In genomic region chr7:91164531-91164930, GRCh38 we compare ENCODE assay signal across 18 cellular contexts.
DNase-seq lines count a peak whose midpoint lies in the region; ATAC-seq and TF ChIP-seq lines count a peak whose summit lies in the region.
"Had no signal": no experiment of that assay in that cellular context is flagged by ENCODE, and none has a peak within 500 bp of the region (broad histone marks: within the 10 kb centered on the region; RNA-seq: fewer than 3 reads in every experiment).

No MANE protein-coding gene starts in this region.

- H3K4me1 ChIP-seq in BLaER1 (peaks cover 20% of the 10 kb centered on the region), RWPE2 (ENCODE audit: insufficient read depth, poor library complexity, severe bottlenecking) (peaks cover 20% of the 10 kb centered on the region)
- H3K4me1 ChIP-seq in CD4-positive, alpha-beta memory T cell (ENCODE audit: insufficient read depth, low read length), result no peaks in the 10 kb centered on the region

- H3K27me3 ChIP-seq in BLaER1 (no peaks in the 10 kb centered on the region), RWPE2 (ENCODE audit: insufficient read depth, poor library complexity, severe bottlenecking) (no peaks in the 10 kb centered on the region)
- no peaks in the 10 kb centered on the region for H3K27me3 ChIP-seq in CD4-positive, alpha-beta memory T cell (ENCODE audit: insufficient read depth, low read length)

- H3K4me2 ChIP-seq in BLaER1, result peak overlapping the region; percentile 29; the same call in 1 of the 2 replicates

- no peak overlapping the region for H3K27ac ChIP-seq in BLaER1
- H3K27ac ChIP-seq in RWPE2 (ENCODE audit: poor library complexity, severe bottlenecking), result peak overlapping the region; percentile 87
- no peak overlapping the region for H3K27ac ChIP-seq in RWPE1
- H3K27ac ChIP-seq in CD4-positive, alpha-beta memory T cell (ENCODE audit: low read depth, low read length), result no peak overlapping the region

- H3K36me3 Mint-ChIP-seq in CD4-positive, alpha-beta memory T cell, result no peaks in the 10 kb centered on the region

- H3K4me3 Mint-ChIP-seq in CD4-positive, alpha-beta memory T cell, result no peak overlapping the region

- peaks cover 0 to 5% (median 0%) of the 10 kb centered on the region in 8 donors for H3K9me3 Mint-ChIP-seq in CD4-positive, alpha-beta memory T cell

- POLR2A ChIA-PET in RWPE1 (lab: Yijun Ruan, JAX; ENCODE audit: low non-redundant PET), result no interaction called here
- POLR2A ChIA-PET in CD4-positive, alpha-beta memory T cell (lab: Charles Lee; ENCODE audit: partially characterized antibody), result no interaction called here

- ATAC-seq in RWPE2 (ENCODE audit: low read depth) (no peak), sciatic nerve (peak; percentile 57), GM18870 (IDR thresholded peaks at IDR 0.05; ENCODE audit: unreplicated experiment) (no peak)
- ATAC-seq: K562 had no signal

- H3K36me3 ChIP-seq in BLaER1 (no peaks in the 10 kb centered on the region), RWPE2 (ENCODE audit: low read depth) (no peaks in the 10 kb centered on the region)
- H3K36me3 ChIP-seq in CD4-positive, alpha-beta memory T cell (ENCODE audit: insufficient read depth, low read length), result no peaks in the 10 kb centered on the region

- H3K9me3 ChIP-seq in BLaER1, result no peaks in the 10 kb centered on the region
- no peaks in the 10 kb centered on the region for H3K9me3 ChIP-seq in RWPE2 (ENCODE audit: severe bottlenecking)
- H3K9me3 ChIP-seq in CD4-positive, alpha-beta memory T cell (ENCODE audit: control insufficient read depth in 1 of 2, low read length in 2 of 2), result no peaks in the 10 kb centered on the region

- H3K9ac ChIP-seq in BLaER1, result no peak overlapping the region

- H3K27ac Mint-ChIP-seq in CD4-positive, alpha-beta memory T cell, result no peak overlapping the region

- H3K27me3 Mint-ChIP-seq in CD4-positive, alpha-beta memory T cell, result no peaks in the 10 kb centered on the region

- H3K4me1 Mint-ChIP-seq in CD4-positive, alpha-beta memory T cell, result no peaks in the 10 kb centered on the region

- intact Hi-C loops in sciatic nerve (cut with DNase I), result no loop called here
- intact Hi-C loops in CD4-positive, alpha-beta memory T cell (cut with micrococcal nuclease), result no loop called here

- no peak overlapping the region for H3K4me3 ChIP-seq in BLaER1
- H3K4me3 ChIP-seq in RWPE2 (ENCODE audit: severe bottlenecking), result no peak overlapping the region
- no peak overlapping the region for H3K4me3 ChIP-seq in fibroblast of mammary gland (ENCODE audit: control insufficient read depth, low read depth, low read length)
- H3K4me3 ChIP-seq in CD4-positive, alpha-beta memory T cell (ENCODE audit: low read length in 2 of 2), result no peak overlapping the region
- H3K4me3 ChIP-seq: K562 had no signal

- CTCF ChIA-PET in RWPE1 (lab: Yijun Ruan, JAX), result no interaction called here
- CTCF ChIA-PET in CD4-positive, alpha-beta memory T cell (lab: Charles Lee; ENCODE audit: partially characterized antibody), result no interaction called here

- TF ChIP-seq CTCF in RWPE2 (IDR thresholded peaks at IDR 0.05; ENCODE audit: poor library complexity, severe bottlenecking) (no peak), fibroblast of mammary gland (conservative IDR thresholded peaks at IDR 0.05; ENCODE audit: control insufficient read depth, insufficient read depth, low read depth, low read length) (no peak), RWPE1 (conservative IDR thresholded peaks at IDR 0.05; ENCODE audit: low read depth) (no peak)

- no peaks in the 10 kb centered on the region for H4K20me1 ChIP-seq in BLaER1

- DNase-seq in RWPE2 (ENCODE audit: low spot score) (no peak), fibroblast of mammary gland (ENCODE audit: low read depth) (peak; percentile 25), sciatic nerve (ENCODE audit: low spot score) (no peak), RWPE1 (ENCODE audit: low spot score) (no peak), NOMO-1 treated with DMSO at 0.1 percent for 48 hours (lab: John Stamatoyannopoulos, UW; ENCODE audit: unreplicated experiment) (no peak)
- no peak for DNase-seq in CD4-positive, alpha-beta memory T cell
- DNase-seq: activated CD4-positive, alpha-beta T cell treated with anti-CD3 and anti-CD28 coated beads for 48 hours; activated gamma-delta T cell; central memory CD4-positive, alpha-beta T cell; COR-L47; hippocampal formation; kidney; mesendoderm; NCI-H2171; NCI-H82 had no signal
